Comparison of ENCODE assay signal across 8 cellular contexts in the genomic region with DNA sequence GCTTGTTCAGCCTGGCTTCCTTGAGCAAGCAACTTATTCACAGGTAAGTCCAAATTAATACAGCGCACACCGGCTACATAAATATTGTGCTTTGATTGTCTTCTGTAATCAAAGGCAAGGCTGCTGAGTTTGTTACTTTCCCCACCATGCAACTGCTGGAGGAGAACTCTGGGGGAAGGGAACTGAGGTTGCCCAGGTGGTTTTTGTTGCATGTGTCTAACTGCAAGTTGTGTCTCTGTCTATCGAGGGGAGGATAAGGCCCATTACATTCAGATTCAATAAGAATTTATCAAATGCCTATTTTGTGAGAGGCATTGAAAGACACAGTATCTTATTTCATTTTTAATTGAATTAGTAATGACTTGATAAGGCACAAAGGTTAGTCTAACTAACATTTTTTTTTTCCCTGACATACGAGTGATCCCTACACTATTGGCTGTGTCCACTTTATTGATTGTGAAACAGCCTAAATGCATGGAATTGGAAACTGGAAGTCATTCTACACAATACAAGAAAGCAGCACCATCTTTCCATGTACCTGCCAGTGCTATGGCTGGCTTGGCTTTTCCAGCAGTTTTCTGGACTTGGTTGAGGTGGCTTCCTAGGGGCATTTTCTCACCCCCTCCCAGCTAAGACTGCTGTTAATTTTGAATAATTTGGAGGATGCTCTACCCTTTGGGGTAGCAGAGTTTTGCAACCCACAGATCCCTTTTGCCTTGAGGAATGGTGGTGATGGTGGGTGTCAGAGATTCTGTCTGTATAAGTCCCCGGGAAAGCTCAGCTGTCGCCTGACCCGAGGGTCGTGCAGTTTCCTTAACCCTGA. TPM values are rescaled to one million over a fixed set of nuclear protein-coding genes. Genes with fewer than 3 reads are reported as not detected.
DNase-seq lines count a peak whose midpoint lies in the region; ATAC-seq and TF ChIP-seq lines count a peak whose summit lies in the region.

No MANE protein-coding gene starts in this region.

- peak overlapping the region; percentile 16 for H3K4ac ChIP-seq in trophoblast cell (ENCODE audit: low read depth, low read length)

- H3K9ac ChIP-seq in trophoblast cell (ENCODE audit: low read length): no peak overlapping the region

- peak overlapping the region; percentile 61 for H2AFZ ChIP-seq in trophoblast cell (ENCODE audit: insufficient read depth, low read length, poor library complexity)

- in situ Hi-C loops in G401 (cut with HindIII; ENCODE audit: low sequenced_read_pairs): no loop called here

- H4K12ac ChIP-seq in trophoblast cell (ENCODE audit: low read depth, low read length): no peak overlapping the region

- TF ChIP-seq CTCF in RWPE2 (IDR thresholded peaks at IDR 0.05; ENCODE audit: poor library complexity, severe bottlenecking): no peak
- TF ChIP-seq CTCF in esophagus muscularis mucosa (IDR thresholded peaks at IDR 0.05): no peak

- H3K36me3 ChIP-seq in RWPE2 (ENCODE audit: low read depth) (no peaks in the 10 kb centered on the region), esophagus muscularis mucosa (no peaks in the 10 kb centered on the region), trophoblast cell (ENCODE audit: control insufficient read depth in 1 of 2, insufficient read depth in 2 of 2, low read length in 2 of 2) (no peaks in the 10 kb centered on the region)

- intact Hi-C loops in esophagus muscularis mucosa (cut with DNase I): loop anchor here (10.0 kb wide), 1 partner anchor 259 kb away; no protein-coding TSS in a partner anchor

- peaks cover 20% of the 10 kb centered on the region for H3K79me1 ChIP-seq in trophoblast cell (ENCODE audit: low read length)

- peak overlapping the region; percentile 24 for H2BK5ac ChIP-seq in trophoblast cell (ENCODE audit: low read depth, low read length, poor library complexity)

- peak overlapping the region; percentile 31 for H4K91ac ChIP-seq in trophoblast cell (ENCODE audit: low read depth, low read length)

- H3K27ac ChIP-seq in RWPE2 (ENCODE audit: poor library complexity, severe bottlenecking): peak overlapping the region; percentile 65
- peak overlapping the region; percentile 67 to 82 (median 72) for H3K27ac ChIP-seq in esophagus muscularis mucosa (replicated peaks in 1 of 4)
- no peak overlapping the region for H3K27ac ChIP-seq in trophoblast cell (ENCODE audit: low read depth, low read length)

- no peak overlapping the region for H3K18ac ChIP-seq in trophoblast cell (ENCODE audit: low read length)

- H3K4me1 ChIP-seq in RWPE2 (ENCODE audit: insufficient read depth, poor library complexity, severe bottlenecking) (peaks cover 24% of the 10 kb centered on the region), esophagus muscularis mucosa (peaks cover 5 to 41% (median 36%) of the 10 kb centered on the region in 4 donors), trophoblast cell (ENCODE audit: control insufficient read depth in 1 of 2, insufficient read depth in 2 of 2, low read length in 2 of 2) (peaks cover 4 to 15% of the 10 kb centered on the region in 2 experiments)

- peaks cover 17% of the 10 kb centered on the region for H3K79me2 ChIP-seq in trophoblast cell (ENCODE audit: control insufficient read depth, insufficient read depth, low read length, poor library complexity)

- H3K9me3 ChIP-seq in RWPE2 (ENCODE audit: severe bottlenecking) (no peaks in the 10 kb centered on the region), esophagus muscularis mucosa (no peaks in the 10 kb centered on the region), trophoblast cell (ENCODE audit: insufficient read depth, low read depth, low read length) (no peaks in the 10 kb centered on the region)

- no peak overlapping the region for H3K23ac ChIP-seq in trophoblast cell (ENCODE audit: low read length)

- peak overlapping the region; percentile 38 for H2BK120ac ChIP-seq in trophoblast cell (ENCODE audit: insufficient read depth, low read length, poor library complexity)

- 37% methylated on average over 8 of the region's 8 CpGs for WGBS in esophagus muscularis mucosa
- no CpG with 5 or more reads among the region's 8 CpGs for WGBS in trophoblast cell (ENCODE audit: extremely low coverage, insufficient coverage, insufficient read length)

- no peaks in the 10 kb centered on the region for H3K27me3 ChIP-seq in RWPE2 (ENCODE audit: insufficient read depth, poor library complexity, severe bottlenecking)
- peaks cover 0 to 4% (median 0%) of the 10 kb centered on the region in 4 donors for H3K27me3 ChIP-seq in esophagus muscularis mucosa
- H3K27me3 ChIP-seq in trophoblast cell (ENCODE audit: insufficient read depth, low read length): no peaks in the 10 kb centered on the region

- peak overlapping the region; percentile 70 for H2BK12ac ChIP-seq in trophoblast cell (ENCODE audit: low read length)

- TF ChIP-seq POLR2A in esophagus muscularis mucosa (IDR thresholded peaks at IDR 0.05; ENCODE audit: low read depth): no peak

- H3K4me2 ChIP-seq in trophoblast cell (ENCODE audit: low read length): peak overlapping the region; percentile 72

- peak; percentile 8 for DNase-seq in G401 (ENCODE audit: low spot score)
- DNase-seq in RWPE2 (ENCODE audit: low spot score): no peak
- no peak for DNase-seq in esophagus muscularis mucosa (ENCODE audit: extremely low spot score)
- DNase-seq in trophoblast cell: no peak
- no peak for DNase-seq in ecto neural progenitor cell (ENCODE audit: low spot score)
- DNase-seq in Ammon's horn (ENCODE audit: low spot score): no peak
- DNase-seq in DMS 273 treated with DMSO at 0.1 percent for 48 hours (lab: John Stamatoyannopoulos, UW): no peak

- peak overlapping the region; percentile 36 for H3K14ac ChIP-seq in trophoblast cell (ENCODE audit: low read length)

- H3K4me3 ChIP-seq in RWPE2 (ENCODE audit: severe bottlenecking) (peak overlapping the region; percentile 55), esophagus muscularis mucosa (peak overlapping the region; percentile 69 to 83 (median 74)), trophoblast cell (ENCODE audit: low read depth, low read length) (peak overlapping the region; percentile 89)

- H4K8ac ChIP-seq in trophoblast cell (ENCODE audit: low read depth, low read length): no peak overlapping the region

- H2AK5ac ChIP-seq in trophoblast cell (ENCODE audit: low read length): no peak overlapping the region

- ATAC-seq in RWPE2 (ENCODE audit: low read depth) (no peak), HG02678 (IDR thresholded peaks at IDR 0.05; ENCODE audit: unreplicated experiment) (no peak)

- TF ChIP-seq EP300 in esophagus muscularis mucosa (IDR thresholded peaks at IDR 0.05): no peak

RNA-seq across cellular contexts. Expression of a gene that starts 0.9 kb away (rescaled TPM):
- total RNA-seq in G401 (2014; rRNA removed; shearing (Covaris generic)): 9.5 and 12.7 TPM in 2 replicates
- total RNA-seq in esophagus muscularis mucosa: 10 to 100 TPM in 1 of 4 donors, 1 to 10 TPM in 3; 5.7 to 15.7 (median 7.1) TPM
- 22.6 and 22.9 TPM in 2 replicates for polyA plus RNA-seq in trophoblast cell (2013)
